ENCODE assay signal across 20 cellular contexts in genomic region chr6:16595514-16595913, GRCh38.
"Had no signal": no experiment of that assay in that cellular context is flagged by ENCODE, and none has a peak within 500 bp of the region (broad histone marks: within the 10 kb centered on the region; RNA-seq: fewer than 3 reads in every experiment).

No MANE protein-coding gene starts in this region.

- H3K27ac Mint-ChIP-seq: activated CD4-positive, alpha-beta memory T cell treated with anti-CD3 and anti-CD28 coated beads, Interleukin-2, amount 10 ng/mL, durations not matched to agents 7 days and 5 days; activated naive CD4-positive, alpha-beta T cell treated with anti-CD3 and anti-CD28 coated beads, Interleukin-2, amount 10 ng/mL, durations not matched to agents 7 days and 5 days; activated T-cell treated with anti-CD3 and anti-CD28 coated beads, Interleukin-2, amount 50 U/mL, for 72 hours; nephron progenitor cell; T-helper 17 cell had no signal

- DNase-seq: activated CD4-positive, alpha-beta memory T cell treated with anti-CD3 and anti-CD28 coated beads, Interleukin-2, amount 10 ng/mL, durations not matched to agents 7 days and 5 days; activated CD4-positive, alpha-beta T cell treated with anti-CD3 and anti-CD28 coated beads for 48 hours; activated effector memory CD4-positive, alpha-beta T cell treated with Interleukin-2 at 50 U/mL for 16 hours; activated naive CD4-positive, alpha-beta T cell treated with anti-CD3 and anti-CD28 coated beads, Interleukin-2, amount 10 ng/mL, durations not matched to agents 7 days and 5 days; activated T-cell treated with anti-CD3 and anti-CD28 coated beads, Interleukin-2, amount 50 U/mL, for 72 hours; anterior cingulate cortex; brain microvascular endothelial cell; central memory CD4-positive, alpha-beta T cell; effector memory CD4-positive, alpha-beta T cell; foreskin melanocyte; left lung; nephron progenitor cell; small intestine; stimulated activated CD4-positive, alpha-beta T cell treated with anti-CD3 and anti-CD28 coated beads, Interleukin-2, amount 100 ng/mL, for 24 hours; stimulated activated naive B cell treated with anti-CD40 and anti-IgM and Interleukin-4, amounts not matched to agents 10 μg/mL and 1 μg/mL and 100 μg/mL, for 72 hours; T-helper 17 cell; testis; trophoblast cell; uterus had no signal

- H3K9me3 Mint-ChIP-seq: activated CD4-positive, alpha-beta memory T cell treated with anti-CD3 and anti-CD28 coated beads, Interleukin-2, amount 10 ng/mL, durations not matched to agents 7 days and 5 days; activated naive CD4-positive, alpha-beta T cell treated with anti-CD3 and anti-CD28 coated beads, Interleukin-2, amount 10 ng/mL, durations not matched to agents 7 days and 5 days; nephron progenitor cell had no signal

- ATAC-seq: activated T-cell treated with anti-CD3 and anti-CD28 coated beads, Interleukin-2, amount 50 U/mL, for 72 hours; left lung; sciatic nerve; stimulated activated naive B cell treated with anti-CD40 and anti-IgM and Interleukin-4, amounts not matched to agents 10 μg/mL and 1 μg/mL and 100 μg/mL, for 72 hours; T-helper 17 cell had no signal

- H3K27me3 Mint-ChIP-seq: activated CD4-positive, alpha-beta memory T cell treated with anti-CD3 and anti-CD28 coated beads, Interleukin-2, amount 10 ng/mL, durations not matched to agents 7 days and 5 days; activated naive CD4-positive, alpha-beta T cell treated with anti-CD3 and anti-CD28 coated beads, Interleukin-2, amount 10 ng/mL, durations not matched to agents 7 days and 5 days; stimulated activated naive B cell treated with anti-CD40 and anti-IgM and Interleukin-4, amounts not matched to agents 10 μg/mL and 1 μg/mL and 100 μg/mL, for 72 hours; T-helper 17 cell had no signal

- H3K4me3 Mint-ChIP-seq: activated CD4-positive, alpha-beta memory T cell treated with anti-CD3 and anti-CD28 coated beads, Interleukin-2, amount 10 ng/mL, durations not matched to agents 7 days and 5 days; activated naive CD4-positive, alpha-beta T cell treated with anti-CD3 and anti-CD28 coated beads, Interleukin-2, amount 10 ng/mL, durations not matched to agents 7 days and 5 days; activated T-cell treated with anti-CD3 and anti-CD28 coated beads, Interleukin-2, amount 50 U/mL, for 72 hours; nephron progenitor cell; stimulated activated naive B cell treated with anti-CD40 and anti-IgM and Interleukin-4, amounts not matched to agents 10 μg/mL and 1 μg/mL and 100 μg/mL, for 72 hours; T-helper 17 cell had no signal
